Comparison of ENCODE assay signal across 15 cellular contexts in the genomic region with DNA sequence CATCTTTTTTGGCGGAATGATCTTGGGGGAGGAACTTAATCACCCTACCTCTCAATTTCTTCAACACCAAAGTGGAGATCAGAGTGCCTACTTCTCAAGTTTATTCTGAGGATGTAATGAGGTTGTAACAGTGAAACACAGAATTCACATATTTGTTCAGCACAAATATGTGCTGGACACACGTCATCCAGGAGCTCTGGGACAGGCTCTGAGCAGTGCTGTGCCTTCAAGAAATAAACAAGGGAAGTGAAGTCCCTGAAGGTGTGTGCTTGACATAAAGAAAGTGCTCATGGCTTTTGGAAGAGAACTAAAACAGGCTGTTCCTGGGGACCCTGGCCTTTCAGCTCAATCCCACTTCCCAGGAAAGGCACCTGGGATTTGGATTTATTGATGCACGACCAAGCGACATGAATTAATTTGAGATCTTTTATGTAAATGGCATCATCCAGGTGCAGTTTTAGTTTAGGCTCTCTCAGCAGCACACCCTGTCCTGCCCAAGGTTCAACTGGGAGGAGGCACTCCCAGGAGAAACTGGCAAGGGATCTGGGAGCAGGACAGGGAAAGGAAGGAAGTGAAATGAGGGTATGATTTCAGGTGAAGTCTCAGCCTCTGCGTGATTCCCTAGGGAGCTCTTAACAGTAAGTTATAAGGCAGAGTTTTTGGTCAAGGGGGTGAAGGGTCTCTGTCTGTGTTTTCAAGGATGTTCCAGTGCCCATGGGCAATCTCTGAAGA.
"Had no signal": no experiment of that assay in that cellular context is flagged by ENCODE, and none has a peak within 500 bp of the region (broad histone marks: within the 10 kb centered on the region; RNA-seq: fewer than 3 reads in every experiment).

No MANE protein-coding gene starts in this region.

- H3K36me3 ChIP-seq: heart left ventricle, neutrophil, upper lobe of left lung had no signal

- H3K27ac ChIP-seq: heart left ventricle, neutrophil, upper lobe of left lung had no signal

- FAIRE-seq: frontal cortex had no signal

- H3K4me3 ChIP-seq: heart left ventricle, upper lobe of left lung had no signal

- H3K4me1 ChIP-seq: heart left ventricle had no signal

- ATAC-seq: activated T-helper 17 cell treated with anti-CD3 and anti-CD28 coated beads, Interleukin-2, amount 50 U/mL, for 72 hours; effector memory CD8-positive, alpha-beta T cell; heart left ventricle; natural killer cell; stimulated activated naive CD8-positive, alpha-beta T cell treated with anti-CD3 and anti-CD28 coated beads, Interleukin-15, amount 100 ng/mL, for 72 hours had no signal

- H3K9me3 ChIP-seq: heart left ventricle, neutrophil, upper lobe of left lung had no signal

- H3K27me3 ChIP-seq: neutrophil, upper lobe of left lung had no signal

- DNase-seq: activated CD4-positive, alpha-beta T cell treated with anti-CD3 and anti-CD28 coated beads, Interleukin-2, amount 50 U/mL, for 4 hours; activated CD4-positive, CD25-positive, alpha-beta regulatory T cell treated with anti-CD3 and anti-CD28 coated beads, Interleukin-2, amount 50 U/mL, for 72 hours; activated naive CD4-positive, alpha-beta T cell treated with Interleukin-2 at 50 U/mL for 16 hours; anterior cingulate cortex; dermis blood vessel endothelial cell; effector memory CD8-positive, alpha-beta T cell; heart left ventricle; immature natural killer cell; natural killer cell; stimulated activated CD4-positive, alpha-beta T cell treated with anti-CD3 and anti-CD28 coated beads, Interleukin-1b, Interleukin-23, amount 100 ng/mL, for 48 hours; stimulated activated naive CD8-positive, alpha-beta T cell treated with anti-CD3 and anti-CD28 coated beads, Interleukin-15, amount 100 ng/mL, for 72 hours; upper lobe of left lung had no signal
